In genomic region chr16:84847554-84848415, GRCh38 we compare ENCODE assay signal across 14 cellular contexts.
"Had no signal": no experiment of that assay in that cellular context is flagged by ENCODE, and none has a peak within 500 bp of the region (broad histone marks: within the 10 kb centered on the region; RNA-seq: fewer than 3 reads in every experiment).

No MANE protein-coding gene starts in this region.

- H3K27ac ChIP-seq: heart right ventricle, right atrium auricular region had no signal

- H3K9me3 ChIP-seq: heart right ventricle, mucosa of descending colon, right atrium auricular region had no signal

- DNase-seq: activated CD4-positive, alpha-beta T cell treated with anti-CD3 and anti-CD28 coated beads for 1 hour; activated CD4-positive, alpha-beta T cell treated with anti-CD3 and anti-CD28 coated beads, Interleukin-2, amount 50 U/mL, for 4 hours; activated effector memory CD4-positive, alpha-beta T cell treated with anti-CD3 and anti-CD28 coated beads, Interleukin-2, amount 50 U/mL, for 16 hours; activated T-cell treated with anti-CD3 and anti-CD28 coated beads, Interleukin-2, amount 50 U/mL, for 1 hour; cerebellar nuclear complex; heart right ventricle; left ventricle myocardium superior; naive thymus-derived CD4-positive, alpha-beta T cell; small intestine; stimulated activated CD4-positive, alpha-beta T cell treated with anti-CD3 and anti-CD28 coated beads, Interleukin-4, amount 100 ng/mL, for 24 hours; stimulated activated naive CD8-positive, alpha-beta T cell treated with anti-CD3 and anti-CD28 coated beads, Interleukin-15, Interleukin-2, amounts not matched to agents 100 U/mL and 50 U/mL, for 24 hours; trophoblast cell had no signal

- H3K4me3 ChIP-seq: heart right ventricle, mucosa of descending colon, right atrium auricular region had no signal

- H3K27me3 ChIP-seq: right atrium auricular region had no signal
